ENCODE assay signal across 8 cellular contexts in genomic region chr2:148875387-148876051, GRCh38. TPM values are rescaled to one million over a fixed set of nuclear protein-coding genes. Genes with fewer than 3 reads are reported as not detected.
A peak's percentile ranks its signal among the peaks of the same experiment; 100 is the strongest.
DNase-seq lines count a peak whose midpoint lies in the region; ATAC-seq and TF ChIP-seq lines count a peak whose summit lies in the region.

No MANE protein-coding gene starts in this region.

- peak overlapping the region; percentile 27 for H3K4me3 ChIP-seq in right cardiac atrium (ENCODE audit: low read length)

- CTCF ChIA-PET in activated B cell treated with CpG ODN at 0.5 μM for 24 hours (lab: Charles Lee), result no interaction called here

- peak overlapping the region; percentile 82 for H3K4me3 Mint-ChIP-seq in activated B cell treated with CpG ODN at 0.5 μM for 24 hours
- H3K4me3 Mint-ChIP-seq in stimulated activated memory B cell treated with anti-CD40 and anti-IgM and Interleukin-4, amounts not matched to agents 10 μg/mL and 1 μg/mL and 100 μg/mL, for 72 hours, result peak overlapping the region; percentile 80

- H3K27ac ChIP-seq in C4-2B (peak overlapping the region; percentile 74), right cardiac atrium (ENCODE audit: low read length) (no peak overlapping the region)

- peaks cover 14% of the 10 kb centered on the region for H3K4me1 Mint-ChIP-seq in activated B cell treated with CpG ODN at 0.5 μM for 24 hours
- peaks cover 14% of the 10 kb centered on the region for H3K4me1 Mint-ChIP-seq in stimulated activated memory B cell treated with anti-CD40 and anti-IgM and Interleukin-4, amounts not matched to agents 10 μg/mL and 1 μg/mL and 100 μg/mL, for 72 hours

- no peaks in the 10 kb centered on the region for H3K9me3 ChIP-seq in right cardiac atrium (ENCODE audit: control insufficient read depth, low read length)

- ATAC-seq in GM18867 (IDR thresholded peaks at IDR 0.05; ENCODE audit: unreplicated experiment) (peak; percentile 33), HG03039 (IDR thresholded peaks at IDR 0.05; ENCODE audit: unreplicated experiment) (peak; percentile 17), activated B cell treated with CpG ODN at 0.5 μM for 24 hours (ENCODE audit: low read depth) (peak; percentile 13), right cardiac atrium (peak in 1 of 2 donors; percentile 18)
- ATAC-seq in stimulated activated memory B cell treated with anti-CD40 and anti-IgM and Interleukin-4, amounts not matched to agents 10 μg/mL and 1 μg/mL and 100 μg/mL, for 72 hours, result peak; percentile 53

- intact Hi-C loops in activated B cell treated with CpG ODN at 0.5 μM for 24 hours (cut with micrococcal nuclease), result loop anchor here (1.0 to 5.0 kb wide), 5 partner anchors 51 to 1033 kb away; partner anchors contain the start of genes EPC2, MMADHC and ORC4
- intact Hi-C loops in right cardiac atrium (cut with DNase I), result no loop called here

- H3K27ac Mint-ChIP-seq in activated B cell treated with CpG ODN at 0.5 μM for 24 hours, result no peak overlapping the region
- no peak overlapping the region for H3K27ac Mint-ChIP-seq in stimulated activated memory B cell treated with anti-CD40 and anti-IgM and Interleukin-4, amounts not matched to agents 10 μg/mL and 1 μg/mL and 100 μg/mL, for 72 hours

- H3K27me3 Mint-ChIP-seq in activated B cell treated with CpG ODN at 0.5 μM for 24 hours, result peaks cover 35% of the 10 kb centered on the region
- peaks cover 21% of the 10 kb centered on the region for H3K27me3 Mint-ChIP-seq in stimulated activated memory B cell treated with anti-CD40 and anti-IgM and Interleukin-4, amounts not matched to agents 10 μg/mL and 1 μg/mL and 100 μg/mL, for 72 hours

- WGBS in right cardiac atrium, result 2% methylated on average over 74 of the region's 74 CpGs

- POLR2A ChIA-PET in activated B cell treated with CpG ODN at 0.5 μM for 24 hours (lab: Charles Lee), result no interaction called here

- no peak for DNase-seq in activated B cell treated with CpG ODN at 0.5 μM for 24 hours
- peak in 2 of 3 donors; percentile 44 to 55 for DNase-seq in right cardiac atrium
- no peak for DNase-seq in iPS-NIHi11 (ENCODE audit: low spot score)
- no peak for DNase-seq in HCEC 1CT

- peaks cover 2% of the 10 kb centered on the region for H3K9me3 Mint-ChIP-seq in activated B cell treated with CpG ODN at 0.5 μM for 24 hours
- no peaks in the 10 kb centered on the region for H3K9me3 Mint-ChIP-seq in stimulated activated memory B cell treated with anti-CD40 and anti-IgM and Interleukin-4, amounts not matched to agents 10 μg/mL and 1 μg/mL and 100 μg/mL, for 72 hours

- peaks cover under 1% of the 10 kb centered on the region for H3K27me3 ChIP-seq in right cardiac atrium (ENCODE audit: control insufficient read depth, insufficient read depth)

- TF ChIP-seq CTCF in C4-2B (conservative IDR thresholded peaks at IDR 0.05) (no peak), activated B cell treated with CpG ODN at 0.5 μM for 24 hours (IDR thresholded peaks at IDR 0.05) (no peak)

- H3K36me3 Mint-ChIP-seq in activated B cell treated with CpG ODN at 0.5 μM for 24 hours (ENCODE audit: low read depth), result no peaks in the 10 kb centered on the region
- H3K36me3 Mint-ChIP-seq in stimulated activated memory B cell treated with anti-CD40 and anti-IgM and Interleukin-4, amounts not matched to agents 10 μg/mL and 1 μg/mL and 100 μg/mL, for 72 hours, result no peaks in the 10 kb centered on the region

- peaks cover 2% of the 10 kb centered on the region for H3K4me1 ChIP-seq in right cardiac atrium (ENCODE audit: control insufficient read depth, insufficient read depth, low read length)

RNA-seq across cellular contexts. Expression of gene KIF5C, which starts 0.5 kb away (rescaled TPM):
- 1.4 and 2.6 TPM in 2 replicates for total RNA-seq in activated B cell treated with CpG ODN at 0.5 μM for 24 hours
- total RNA-seq in right cardiac atrium, result 1 to 10 TPM; 1.1 to 3.3 (median 1.7) TPM
- 0.86 TPM for polyA plus RNA-seq in right cardiac atrium

Comparison
In these comparisons a context has a peak if more than half of its experiments do, and no peak if none do; other contexts are left out.
1. DNase-seq: peak in right cardiac atrium (2 of 3); none in activated B cell treated with CpG ODN at 0.5 μM for 24 hours (single experiment), iPS-NIHi11 (single experiment) and HCEC 1CT (single experiment).